Comparison of ENCODE assay signal across 1 cellular context in genomic region chr7:94580601-94581000, GRCh38.
TF ChIP-seq lines count a peak whose summit lies in the region.

No MANE protein-coding gene starts in this region.

TF ChIP-seq in SK-N-SH treated with all-trans-retinoic acid at 6 μM for 48 hours, 23 proteins besides CTCF, POLR2A, EP300 and RAD21 (continued from another document):
- TF ChIP-seq, protein P1, sequence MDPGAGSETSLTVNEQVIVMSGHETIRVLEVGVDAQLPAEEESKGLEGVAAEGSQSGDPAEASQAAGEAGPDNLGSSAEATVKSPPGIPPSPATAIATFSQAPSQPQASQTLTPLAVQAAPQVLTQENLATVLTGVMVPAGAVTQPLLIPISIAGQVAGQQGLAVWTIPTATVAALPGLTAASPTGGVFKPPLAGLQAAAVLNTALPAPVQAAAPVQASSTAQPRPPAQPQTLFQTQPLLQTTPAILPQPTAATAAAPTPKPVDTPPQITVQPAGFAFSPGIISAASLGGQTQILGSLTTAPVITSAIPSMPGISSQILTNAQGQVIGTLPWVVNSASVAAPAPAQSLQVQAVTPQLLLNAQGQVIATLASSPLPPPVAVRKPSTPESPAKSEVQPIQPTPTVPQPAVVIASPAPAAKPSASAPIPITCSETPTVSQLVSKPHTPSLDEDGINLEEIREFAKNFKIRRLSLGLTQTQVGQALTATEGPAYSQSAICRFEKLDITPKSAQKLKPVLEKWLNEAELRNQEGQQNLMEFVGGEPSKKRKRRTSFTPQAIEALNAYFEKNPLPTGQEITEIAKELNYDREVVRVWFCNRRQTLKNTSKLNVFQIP (CRISPR knock-in tag; IDR thresholded peaks at IDR 0.05; ENCODE audit: borderline replicate concordance, low read depth): no peak
- TF ChIP-seq ZFP3 (CRISPR knock-in tag; IDR thresholded peaks at IDR 0.05): no peak
- TF ChIP-seq TCF4 (CRISPR knock-in tag; IDR thresholded peaks at IDR 0.05; ENCODE audit: borderline replicate concordance): no peak
- TF ChIP-seq ZNF8 (CRISPR knock-in tag; IDR thresholded peaks at IDR 0.05): no peak
- TF ChIP-seq OSR1 (CRISPR knock-in tag; IDR thresholded peaks at IDR 0.05): no peak
- no peak for TF ChIP-seq GLIS3 (CRISPR knock-in tag; IDR thresholded peaks at IDR 0.05)
- no peak for TF ChIP-seq PPARA (CRISPR knock-in tag; IDR thresholded peaks at IDR 0.05; ENCODE audit: borderline replicate concordance)
- no peak for TF ChIP-seq CSDC2 (CRISPR knock-in tag; IDR thresholded peaks at IDR 0.05)
- no peak for TF ChIP-seq ZNF70 (CRISPR knock-in tag; IDR thresholded peaks at IDR 0.05)
- no peak for TF ChIP-seq RARB (CRISPR knock-in tag; IDR thresholded peaks at IDR 0.05)
